1 cellular context compared by ENCODE assay signal in genomic region chrX:154098551-154098950, GRCh38.
TF ChIP-seq lines count a peak whose summit lies in the region.

No MANE protein-coding gene starts in this region.

TF ChIP-seq in SK-N-SH, 30 proteins besides CTCF, POLR2A, EP300 and RAD21 (continued from another document):
- TF ChIP-seq REST (IDR thresholded peaks at IDR 0.05; ENCODE audit: low read depth, low read length) (no peak), JUND (IDR thresholded peaks at IDR 0.05) (no peak), SIN3A (IDR thresholded peaks at IDR 0.05; ENCODE audit: borderline replicate concordance, low read depth, low read length) (no peak), CHD2 (IDR thresholded peaks at IDR 0.05; ENCODE audit: low read length, partially characterized antibody) (no peak), FOXM1 (IDR thresholded peaks at IDR 0.05; ENCODE audit: low read depth) (no peak), RCOR1 (IDR thresholded peaks at IDR 0.05; ENCODE audit: low read length) (no peak)
